ENCODE assay signal across 12 cellular contexts in the genomic region with DNA sequence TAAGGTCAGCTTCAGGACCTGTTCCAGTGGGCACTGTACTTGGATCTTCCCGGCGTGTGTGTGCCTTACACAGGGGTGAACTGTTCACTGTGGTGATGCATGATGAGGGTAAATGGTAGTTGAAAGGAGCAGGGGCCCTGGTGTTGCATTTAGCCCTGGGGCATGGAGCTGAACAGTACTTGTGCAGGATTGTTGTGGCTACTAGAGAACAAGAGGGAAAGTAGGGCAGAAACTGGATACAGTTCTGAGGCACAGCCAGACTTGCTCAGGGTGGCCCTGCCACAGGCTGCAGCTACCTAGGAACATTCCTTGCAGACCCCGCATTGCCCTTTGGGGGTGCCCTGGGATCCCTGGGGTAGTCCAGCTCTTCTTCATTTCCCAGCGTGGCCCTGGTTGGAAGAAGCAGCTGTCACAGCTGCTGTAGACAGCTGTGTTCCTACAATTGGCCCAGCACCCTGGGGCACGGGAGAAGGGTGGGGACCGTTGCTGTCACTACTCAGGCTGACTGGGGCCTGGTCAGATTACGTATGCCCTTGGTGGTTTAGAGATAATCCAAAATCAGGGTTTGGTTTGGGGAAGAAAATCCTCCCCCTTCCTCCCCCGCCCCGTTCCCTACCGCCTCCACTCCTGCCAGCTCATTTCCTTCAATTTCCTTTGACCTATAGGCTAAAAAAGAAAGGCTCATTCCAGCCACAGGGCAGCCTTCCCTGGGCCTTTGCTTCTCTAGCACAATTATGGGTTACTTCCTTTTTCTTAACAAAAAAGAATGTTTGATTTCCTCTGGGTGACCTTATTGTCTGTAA.
DNase-seq lines count a peak whose midpoint lies in the region; ATAC-seq, FAIRE-seq and TF ChIP-seq lines count a peak whose summit lies in the region.
"Had no signal": no experiment of that assay in that cellular context is flagged by ENCODE, and none has a peak within 500 bp of the region (broad histone marks: within the 10 kb centered on the region; RNA-seq: fewer than 3 reads in every experiment).

No MANE protein-coding gene starts in this region.

- H3K27ac ChIP-seq in astrocyte (ENCODE audit: low read depth, low read length) (no peak overlapping the region), left lung (peak overlapping the region; percentile 35 to 62)

- H3K27ac Mint-ChIP-seq in astrocyte (ENCODE audit: unreplicated experiment): no peak overlapping the region
- H3K27ac Mint-ChIP-seq: B cell had no signal

- H3K4me2 ChIP-seq in astrocyte (ENCODE audit: low read length): peak overlapping the region; percentile 54

- H3K36me3 ChIP-seq in astrocyte (ENCODE audit: insufficient read depth, low read length): no peaks in the 10 kb centered on the region
- H3K36me3 ChIP-seq in left lung: no peaks in the 10 kb centered on the region
- H3K36me3 ChIP-seq in H7 (replicated peaks; ENCODE audit: control insufficient read depth, insufficient read depth, low read length): no peaks in the 10 kb centered on the region
- H3K36me3 ChIP-seq: tibial nerve had no signal

- DNase-seq in Right ventricle myocardium inferior (ENCODE audit: missing footprints) (no peak), cardiac septum (ENCODE audit: low spot score) (no peak), astrocyte (ENCODE audit: low read depth) (no peak), left lung (peak; percentile 68 to 75), H7 (no peak), kidney glomerular epithelial cell (lab: John Stamatoyannopoulos, UW) (no peak), D341Med (ENCODE audit: low spot score) (no peak)
- DNase-seq: NCI-H2029; stimulated activated CD4-positive, alpha-beta T cell treated with anti-CD3 and anti-CD28 coated beads, Interleukin-15, amount 100 ng/mL, for 24 hours had no signal

- no peaks in the 10 kb centered on the region for H3K27me3 Mint-ChIP-seq in astrocyte (ENCODE audit: low read depth, unreplicated experiment)
- H3K27me3 Mint-ChIP-seq: B cell had no signal

- no peak overlapping the region for H3K9ac ChIP-seq in astrocyte (ENCODE audit: low read length)

- TF ChIP-seq CTCF in astrocyte (IDR thresholded peaks at IDR 0.05; ENCODE audit: insufficient read depth, low read depth, low read length) (no peak), left lung (IDR thresholded peaks at IDR 0.05) (no peak)

- no peaks in the 10 kb centered on the region for H3K9me3 ChIP-seq in astrocyte (ENCODE audit: insufficient read depth, low read depth, low read length)
- no peaks in the 10 kb centered on the region for H3K9me3 ChIP-seq in left lung
- H3K9me3 ChIP-seq: tibial nerve had no signal

- no peak overlapping the region for H3K4me3 Mint-ChIP-seq in astrocyte (ENCODE audit: unreplicated experiment)
- H3K4me3 Mint-ChIP-seq: B cell had no signal

- H3K79me2 ChIP-seq in astrocyte (ENCODE audit: insufficient read depth, low read length): no peaks in the 10 kb centered on the region

- peak overlapping the region; percentile 41 for H2AFZ ChIP-seq in astrocyte (ENCODE audit: low read depth, low read length)

- H4K20me1 ChIP-seq in astrocyte (ENCODE audit: insufficient read depth, low read length): no peaks in the 10 kb centered on the region

- H3K36me3 Mint-ChIP-seq in astrocyte (ENCODE audit: low read depth, unreplicated experiment): peaks cover 2% of the 10 kb centered on the region

- H3K4me1 ChIP-seq in astrocyte (ENCODE audit: insufficient read depth, low read length): peaks cover 27% of the 10 kb centered on the region
- H3K4me1 ChIP-seq in left lung: peaks cover 7 to 32% of the 10 kb centered on the region in 2 donors

- H3K9me3 Mint-ChIP-seq in astrocyte (ENCODE audit: unreplicated experiment): peaks cover 8% of the 10 kb centered on the region

- ATAC-seq in Right ventricle myocardium inferior (peak; percentile 86), left lung (peak; percentile 60), GM21723 (IDR thresholded peaks at IDR 0.05; ENCODE audit: unreplicated experiment) (no peak)

- H3K27me3 ChIP-seq in astrocyte (ENCODE audit: insufficient read depth, low read length) (no peaks in the 10 kb centered on the region), left lung (no peaks in the 10 kb centered on the region), H7 (ENCODE audit: control insufficient read depth, insufficient read depth, low read length) (no peaks in the 10 kb centered on the region)
- H3K27me3 ChIP-seq: tibial nerve had no signal

- peaks cover 9% of the 10 kb centered on the region for H3K4me1 Mint-ChIP-seq in astrocyte (ENCODE audit: low read depth, unreplicated experiment)
- H3K4me1 Mint-ChIP-seq: B cell had no signal

- intact Hi-C loops in Right ventricle myocardium inferior (cut with DNase I) (no loop called here), cardiac septum (cut with DNase I) (no loop called here), left lung (cut with DNase I) (no loop called here)

- H3K4me3 ChIP-seq in astrocyte (ENCODE audit: insufficient read depth, low read depth, low read length): no peak overlapping the region
- H3K4me3 ChIP-seq in left lung: no peak overlapping the region
- no peak overlapping the region for H3K4me3 ChIP-seq in H7 (ENCODE audit: insufficient read depth, low read depth, low read length)
- H3K4me3 ChIP-seq: tibial nerve had no signal

- FAIRE-seq in astrocyte (lab: Jason Lieb, UNC): no peak

Comparison
In these comparisons a context has a peak if more than half of its experiments do, and no peak if none do; other contexts are left out.
1. DNase-seq: peak in left lung (2 of 2); none in Right ventricle myocardium inferior (single experiment), cardiac septum (single experiment), astrocyte (single experiment), H7 (single experiment), kidney glomerular epithelial cell (single experiment) and D341Med (single experiment).